Comparison of ENCODE assay signal across 15 cellular contexts in the genomic region with DNA sequence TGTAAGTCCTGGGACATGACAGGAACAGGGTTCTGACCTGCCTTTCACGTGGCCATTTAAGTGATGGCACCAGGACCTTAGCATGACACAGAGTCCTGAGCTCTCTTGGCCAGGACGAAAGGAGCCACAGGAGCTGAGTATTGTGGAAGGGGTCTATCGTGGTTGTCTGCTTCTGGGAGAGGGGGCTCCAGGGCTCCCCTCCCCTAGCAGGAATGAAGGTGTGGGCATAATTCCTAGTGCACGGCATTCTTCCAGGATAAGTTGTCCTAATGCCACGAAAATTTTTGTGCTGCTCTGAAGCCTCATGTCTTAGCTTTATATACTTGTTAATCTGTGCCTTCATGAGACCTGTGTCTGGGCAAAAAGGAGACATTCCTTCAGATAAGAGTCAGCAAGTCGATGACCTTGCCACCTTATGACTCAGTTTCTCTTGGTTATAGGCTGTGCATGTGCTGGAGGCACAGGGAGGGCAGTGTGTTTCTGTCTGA. TPM values are rescaled to one million over a fixed set of nuclear protein-coding genes. Genes with fewer than 3 reads are reported as not detected.
DNase-seq lines count a peak whose midpoint lies in the region; ATAC-seq and TF ChIP-seq lines count a peak whose summit lies in the region.
"Had no signal": no experiment of that assay in that cellular context is flagged by ENCODE, and none has a peak within 500 bp of the region (broad histone marks: within the 10 kb centered on the region; RNA-seq: fewer than 3 reads in every experiment).

No MANE protein-coding gene starts in this region.

- H3K9me3 ChIP-seq in mammary epithelial cell (replicated peaks; ENCODE audit: insufficient read depth, low read length) (no peaks in the 10 kb centered on the region), muscle layer of duodenum (ENCODE audit: control insufficient read depth in 1 of 2, low read length in 2 of 2) (no peaks in the 10 kb centered on the region), aorta (ENCODE audit: control insufficient read depth, low read length) (no peaks in the 10 kb centered on the region)

- no peaks in the 10 kb centered on the region for H4K20me1 ChIP-seq in mammary epithelial cell (ENCODE audit: insufficient read depth, low read length)

- dilution Hi-C loops in mammary epithelial cell (cut with HindIII; ENCODE audit: low sequenced_read_pairs), result no loop called here

- H3K27ac Mint-ChIP-seq in MCF 10A (ENCODE audit: low read depth, unreplicated experiment), result no peak overlapping the region
- H3K27ac Mint-ChIP-seq: activated T-cell treated with anti-CD3 and anti-CD28 coated beads, Interleukin-2, amount 50 U/mL, for 72 hours; CD4-positive, CD25-positive, alpha-beta regulatory T cell had no signal

- POLR2A ChIA-PET in MCF 10A (lab: Yijun Ruan, JAX), result interaction anchor here (0.7 to 1.3 kb wide), 3 partner anchors 10 to 263 kb away, joined by 3 read pairs; no protein-coding TSS in a partner anchor

- no peaks in the 10 kb centered on the region for H3K27me3 Mint-ChIP-seq in MCF 10A (ENCODE audit: insufficient read depth, unreplicated experiment)

- WGBS in mammary epithelial cell (ENCODE audit: low coverage, missing lambda C conversion rate), result 64% methylated on average over 4 of the region's 6 CpGs
- WGBS in aorta, 2 donors, result 2 to 5% methylated on average over 6 of the region's 6 CpGs

- no peak overlapping the region for H3K4me2 ChIP-seq in mammary epithelial cell (ENCODE audit: insufficient read depth, low read depth, low read length)

- H3K36me3 ChIP-seq in mammary epithelial cell (ENCODE audit: insufficient read depth, low read length) (no peaks in the 10 kb centered on the region), muscle layer of duodenum (ENCODE audit: control insufficient read depth in 1 of 2, insufficient read depth in 2 of 2, low read length in 2 of 2) (peaks cover 0 to 3% of the 10 kb centered on the region in 2 donors), aorta (ENCODE audit: control insufficient read depth in 1 of 2, insufficient read depth in 2 of 2, low read length in 1 of 2) (no peaks in the 10 kb centered on the region)

- H3K4me3 Mint-ChIP-seq in MCF 10A (ENCODE audit: unreplicated experiment), result no peak overlapping the region
- H3K4me3 Mint-ChIP-seq: activated T-cell treated with anti-CD3 and anti-CD28 coated beads, Interleukin-2, amount 50 U/mL, for 72 hours; CD4-positive, CD25-positive, alpha-beta regulatory T cell had no signal

- in situ Hi-C loops in mammary epithelial cell (cut with MboI; ENCODE audit: low sequenced_read_pairs in 2 of 2), result loop anchor here in 1 of 2 donors (10.0 kb wide), 1 partner anchor 58 kb away; no protein-coding TSS in a partner anchor

- peaks cover 14% of the 10 kb centered on the region for H3K4me1 ChIP-seq in mammary epithelial cell (ENCODE audit: insufficient read depth, low read length)
- no peaks in the 10 kb centered on the region for H3K4me1 ChIP-seq in muscle layer of duodenum (ENCODE audit: control insufficient read depth in 1 of 2, insufficient read depth in 2 of 2, low read length in 2 of 2)
- peaks cover 3 to 4% of the 10 kb centered on the region in 2 donors for H3K4me1 ChIP-seq in aorta (ENCODE audit: control insufficient read depth in 1 of 2, insufficient read depth in 2 of 2, low read length in 2 of 2)

- H3K9ac ChIP-seq in mammary epithelial cell (ENCODE audit: insufficient read depth, low read length), result no peak overlapping the region

- peaks cover 17% of the 10 kb centered on the region for H3K36me3 Mint-ChIP-seq in MCF 10A (ENCODE audit: insufficient read depth, unreplicated experiment)
- H3K36me3 Mint-ChIP-seq: CD4-positive, CD25-positive, alpha-beta regulatory T cell had no signal

- H3K9me3 Mint-ChIP-seq in MCF 10A (ENCODE audit: unreplicated experiment), result no peaks in the 10 kb centered on the region
- H3K9me3 Mint-ChIP-seq: activated T-cell treated with anti-CD3 and anti-CD28 coated beads, Interleukin-2, amount 50 U/mL, for 72 hours; CD4-positive, CD25-positive, alpha-beta regulatory T cell had no signal

- H3K4me3 ChIP-seq in mammary epithelial cell (replicated peaks in 1 of 3; ENCODE audit: insufficient read depth in 1 of 3, low read depth in 2 of 3, low read length in 3 of 3), result no peak overlapping the region
- no peak overlapping the region for H3K4me3 ChIP-seq in muscle layer of duodenum (ENCODE audit: low read depth in 1 of 2, low read length in 2 of 2)
- no peak overlapping the region for H3K4me3 ChIP-seq in aorta (ENCODE audit: low read length in 2 of 2)

- H3K4me1 Mint-ChIP-seq in MCF 10A (ENCODE audit: insufficient read depth, unreplicated experiment), result peaks cover 9% of the 10 kb centered on the region
- H3K4me1 Mint-ChIP-seq: CD4-positive, CD25-positive, alpha-beta regulatory T cell had no signal

- H2AFZ ChIP-seq in mammary epithelial cell (ENCODE audit: low read depth, low read length), result no peak overlapping the region

- TF ChIP-seq CTCF in mammary epithelial cell (conservative IDR thresholded peaks at IDR 0.05 in 1 of 2, IDR thresholded peaks at IDR 0.05 in 1 of 2; ENCODE audit: extremely low read depth in 1 of 2, insufficient read depth in 1 of 2, low read depth in 1 of 2, low read length in 2 of 2), result no peak
- TF ChIP-seq CTCF in MCF 10A (IDR thresholded peaks at IDR 0.05; ENCODE audit: unreplicated experiment), result no peak

- ATAC-seq in aorta (ENCODE audit: low FRiP score) (no peak), HG02610 (IDR thresholded peaks at IDR 0.05; ENCODE audit: unreplicated experiment) (no peak), GM21515 (IDR thresholded peaks at IDR 0.05; ENCODE audit: unreplicated experiment) (no peak)
- ATAC-seq: activated T-cell treated with anti-CD3 and anti-CD28 coated beads, Interleukin-2, amount 50 U/mL, for 72 hours had no signal

- no peaks in the 10 kb centered on the region for H3K27me3 ChIP-seq in mammary epithelial cell (ENCODE audit: insufficient read depth, low read length)
- no peaks in the 10 kb centered on the region for H3K27me3 ChIP-seq in muscle layer of duodenum (ENCODE audit: low read depth, low read length)
- H3K27me3 ChIP-seq in aorta (ENCODE audit: control insufficient read depth in 1 of 2, insufficient read depth in 2 of 2, low read length in 1 of 2), result no peaks in the 10 kb centered on the region

- CTCF ChIA-PET in mammary epithelial cell (lab: Charles Lee; ENCODE audit: low non-redundant PET) (no interaction called here), MCF 10A (lab: Yijun Ruan, JAX) (no interaction called here)

- intact Hi-C loops in mammary epithelial cell (cut with micrococcal nuclease) (no loop called here), MCF 10A (cut with micrococcal nuclease) (no loop called here), aorta (cut with DNase I) (no loop called here)

- BruUV-seq in mammary epithelial cell (replicated peaks; lab: Mats Ljungman, UMichigan) (no TSS peak), MCF 10A (replicated peaks; lab: Mats Ljungman, UMichigan) (no TSS peak)

- DNase-seq in mammary epithelial cell (peak; percentile 55), MCF 10A (ENCODE audit: unreplicated experiment) (no peak), epithelial cell of prostate (ENCODE audit: low read depth, low spot score) (peak; percentile 31), aorta (peak in 1 of 2 donors; percentile 43), inferior parietal cortex (ENCODE audit: extremely low spot score) (no peak)
- DNase-seq: activated T-cell treated with anti-CD3 and anti-CD28 coated beads, Interleukin-2, amount 50 U/mL, for 72 hours; CD4-positive, CD25-positive, alpha-beta regulatory T cell; glutamatergic neuron; Kasumi-1; kidney; NCI-H446 treated with DMSO at 0.1 percent for 48 hours had no signal

- no peaks in the 10 kb centered on the region for H3K79me2 ChIP-seq in mammary epithelial cell (ENCODE audit: insufficient read depth, low read length)

- H3K27ac ChIP-seq in mammary epithelial cell (ENCODE audit: insufficient read depth, low read depth, low read length) (no peak overlapping the region), epithelial cell of prostate (peak overlapping the region; percentile 45), muscle layer of duodenum (ENCODE audit: low read length) (peak overlapping the region; percentile 3), aorta (ENCODE audit: low read depth in 1 of 2, low read length in 2 of 2) (peak overlapping the region; percentile 68 to 99)
- H3K27ac ChIP-seq: 22Rv1 had no signal

RNA-seq across cellular contexts. Expression of gene GATA6, which starts 17.1 kb away (rescaled TPM):
- 1 to 10 TPM; 1.0 to 3.6 TPM for total RNA-seq in mammary epithelial cell
- 0.62 TPM for polyA plus RNA-seq in mammary epithelial cell
- polyA minus RNA-seq in mammary epithelial cell, result not detected
- total RNA-seq in MCF 10A (2022), result 6.7 and 14.0 TPM in 2 replicates
- total RNA-seq in aorta, result 10 to 100 TPM; 28.7 to 41.5 TPM
- polyA plus RNA-seq in aorta, result 10 to 100 TPM; 16.0 to 32.8 TPM
- polyA plus RNA-seq: CD4-positive, CD25-positive, alpha-beta regulatory T cell had no signal

Comparison
In these comparisons a context has a peak if more than half of its experiments do, and no peak if none do; other contexts are left out.
1. DNase-seq: peak in mammary epithelial cell (single experiment) and epithelial cell of prostate (single experiment); none in MCF 10A (single experiment) and inferior parietal cortex (single experiment).